Comparison of ENCODE assay signal across 9 cellular contexts in the genomic region with DNA sequence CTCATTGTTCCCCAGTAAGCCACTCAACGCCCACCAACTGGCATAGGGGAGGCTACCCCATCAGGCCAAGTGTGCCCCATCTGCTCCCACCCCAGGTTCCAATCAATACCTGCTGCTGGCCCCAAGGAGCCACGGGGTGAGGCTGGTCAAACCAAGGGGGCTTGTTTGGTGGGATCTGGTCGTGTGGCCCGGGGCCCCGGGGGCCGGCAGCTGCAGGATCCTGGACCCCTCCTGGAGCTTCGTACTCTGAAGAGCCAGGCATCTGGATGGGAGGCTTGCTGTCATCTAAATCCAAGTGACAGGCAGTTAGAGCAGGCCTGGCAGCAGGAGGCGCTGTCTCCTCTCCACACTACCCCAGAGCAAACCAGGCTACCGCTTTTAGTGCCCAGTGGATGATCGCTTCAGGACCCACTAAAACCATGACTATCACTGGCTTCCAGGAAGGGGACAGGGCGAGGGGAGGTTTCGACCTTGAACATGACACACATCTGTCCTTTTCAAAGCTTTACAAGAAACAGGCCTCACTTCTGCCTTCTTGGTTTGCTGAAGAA. TPM values are rescaled to one million over a fixed set of nuclear protein-coding genes. Genes with fewer than 3 reads are reported as not detected.
DNase-seq lines count a peak whose midpoint lies in the region; ATAC-seq and TF ChIP-seq lines count a peak whose summit lies in the region.
"Had no signal": no experiment of that assay in that cellular context is flagged by ENCODE, and none has a peak within 500 bp of the region (broad histone marks: within the 10 kb centered on the region; RNA-seq: fewer than 3 reads in every experiment).

No MANE protein-coding gene starts in this region.

- H3K4me3 ChIP-seq in mammary epithelial cell (replicated peaks in 1 of 3; ENCODE audit: insufficient read depth in 1 of 3, low read depth in 2 of 3, low read length in 3 of 3) (no peak overlapping the region), transverse colon (no peak overlapping the region)

- BruUV-seq in mammary epithelial cell (replicated peaks; lab: Mats Ljungman, UMichigan): no TSS peak

- H4K20me1 ChIP-seq in mammary epithelial cell (ENCODE audit: insufficient read depth, low read length): no peaks in the 10 kb centered on the region

- H3K27ac ChIP-seq in mammary epithelial cell (ENCODE audit: insufficient read depth, low read depth, low read length) (no peak overlapping the region), transverse colon (no peak overlapping the region)

- TF ChIP-seq EP300 in transverse colon (IDR thresholded peaks at IDR 0.05; ENCODE audit: low read depth): no peak

- TF ChIP-seq POLR2A in transverse colon (IDR thresholded peaks at IDR 0.05): no peak

- H3K79me2 ChIP-seq in mammary epithelial cell (ENCODE audit: insufficient read depth, low read length): peaks cover 35% of the 10 kb centered on the region

- no peaks in the 10 kb centered on the region for H3K27me3 Mint-ChIP-seq in osteocyte (ENCODE audit: unreplicated experiment)

- CTCF ChIA-PET in mammary epithelial cell (lab: Charles Lee; ENCODE audit: low non-redundant PET): no interaction called here

- no peak overlapping the region for H3K4me2 ChIP-seq in mammary epithelial cell (ENCODE audit: insufficient read depth, low read depth, low read length)

- H2AFZ ChIP-seq in mammary epithelial cell (ENCODE audit: low read depth, low read length): no peak overlapping the region

- 78% methylated on average over 9 of the region's 12 CpGs for WGBS in mammary epithelial cell (ENCODE audit: low coverage, missing lambda C conversion rate)
- WGBS in transverse colon (ENCODE audit: low coverage in 1 of 2), 2 donors: 83 to 100% methylated on average over 2 to 12 of the region's 12 CpGs

- TF ChIP-seq CTCF in GM12874 (IDR thresholded peaks at IDR 0.05; ENCODE audit: insufficient read depth, low read depth, low read length): peak; percentile 61
- TF ChIP-seq CTCF in mammary epithelial cell (conservative IDR thresholded peaks at IDR 0.05 in 1 of 2, IDR thresholded peaks at IDR 0.05 in 1 of 2; ENCODE audit: extremely low read depth in 1 of 2, insufficient read depth in 1 of 2, low read depth in 1 of 2, low read length in 2 of 2): peak; percentile 39 to 51
- TF ChIP-seq CTCF in osteocyte (IDR thresholded peaks at IDR 0.05): peak; percentile 40
- TF ChIP-seq CTCF in transverse colon (IDR thresholded peaks at IDR 0.05): peak in 1 of 5 experiments; percentile 15

- peaks cover 38% of the 10 kb centered on the region for H3K36me3 Mint-ChIP-seq in osteocyte (ENCODE audit: unreplicated experiment)

- ATAC-seq in HG03520 (IDR thresholded peaks at IDR 0.05; ENCODE audit: unreplicated experiment): no peak
- ATAC-seq in HG03432 (IDR thresholded peaks at IDR 0.05; ENCODE audit: unreplicated experiment): no peak

- H3K36me3 ChIP-seq in mammary epithelial cell (ENCODE audit: insufficient read depth, low read length): peaks cover 36% of the 10 kb centered on the region
- H3K36me3 ChIP-seq in transverse colon: peaks cover 0 to 94% (median 49%) of the 10 kb centered on the region in 4 donors

- DNase-seq in T follicular helper cell (ENCODE audit: low read depth): peak; percentile 28
- DNase-seq in mammary epithelial cell: no peak
- no peak for DNase-seq in osteocyte (ENCODE audit: extremely low spot score, unreplicated experiment)
- DNase-seq in transverse colon: no peak
- no peak for DNase-seq in cerebellum (ENCODE audit: low spot score)

- no peak overlapping the region for H3K9ac ChIP-seq in mammary epithelial cell (ENCODE audit: insufficient read depth, low read length)

- no peak overlapping the region for H3K27ac Mint-ChIP-seq in osteocyte (ENCODE audit: unreplicated experiment)

- H3K4me1 ChIP-seq in mammary epithelial cell (ENCODE audit: insufficient read depth, low read length): no peaks in the 10 kb centered on the region
- no peaks in the 10 kb centered on the region for H3K4me1 ChIP-seq in transverse colon

- intact Hi-C loops in mammary epithelial cell (cut with micrococcal nuclease): no loop called here
- intact Hi-C loops in transverse colon (cut with DNase I; ENCODE audit: low total_unique reads): no loop called here

- dilution Hi-C loops in mammary epithelial cell (cut with HindIII; ENCODE audit: low sequenced_read_pairs): no loop called here

- H3K9me3 ChIP-seq in mammary epithelial cell (replicated peaks; ENCODE audit: insufficient read depth, low read length) (no peaks in the 10 kb centered on the region), transverse colon (no peaks in the 10 kb centered on the region)

- no peaks in the 10 kb centered on the region for H3K4me1 Mint-ChIP-seq in osteocyte (ENCODE audit: unreplicated experiment)

- H3K4me3 Mint-ChIP-seq in osteocyte (ENCODE audit: unreplicated experiment): no peak overlapping the region

- in situ Hi-C loops in mammary epithelial cell (cut with MboI; ENCODE audit: low sequenced_read_pairs in 2 of 2): no loop called here
- in situ Hi-C loops in transverse colon (cut with MboI; ENCODE audit: low pct_ligation_motif_present in 1 of 4, low pct_unique_long_range_greater_than_20kb in 1 of 4, low sequenced_read_pairs in 3 of 4): no loop called here

- H3K27me3 ChIP-seq in mammary epithelial cell (ENCODE audit: insufficient read depth, low read length) (no peaks in the 10 kb centered on the region), transverse colon (no peaks in the 10 kb centered on the region)

- no peaks in the 10 kb centered on the region for H3K9me3 Mint-ChIP-seq in osteocyte (ENCODE audit: unreplicated experiment)

RNA-seq across cellular contexts. Expression of gene CHERP, which starts 14.2 kb away (rescaled TPM):
- 10 to 100 TPM in 1 of 2 donors, 1 to 10 TPM in 1; 5.7 to 49.6 TPM for total RNA-seq in mammary epithelial cell
- 9.3 TPM for polyA plus RNA-seq in mammary epithelial cell
- 15.5 TPM for polyA minus RNA-seq in mammary epithelial cell
- total RNA-seq in osteocyte: 45.1 and 50.1 TPM in 2 replicates
- total RNA-seq in transverse colon: 10 to 100 TPM; 14.4 to 54.7 (median 28.9) TPM
- 12.8 TPM for total RNA-seq in cerebellum

RNA-seq across cellular contexts. Expression of gene C19orf44, which starts 31.9 kb away (rescaled TPM):
- total RNA-seq in mammary epithelial cell: 1 to 10 TPM; 4.8 to 5.8 TPM
- 4.2 TPM for polyA plus RNA-seq in mammary epithelial cell
- polyA minus RNA-seq in mammary epithelial cell: 2.9 TPM
- 5.3 and 5.5 TPM in 2 replicates for total RNA-seq in osteocyte
- 1 to 10 TPM in 2 of 4 donors, under 1 TPM in 2; 0.20 to 6.7 (median 1.6) TPM for total RNA-seq in transverse colon
- 5.6 TPM for total RNA-seq in cerebellum

RNA-seq across cellular contexts. Expression of gene CALR3, which starts 32.1 kb away (rescaled TPM):
- total RNA-seq in mammary epithelial cell (not detected), osteocyte (not detected in 2 replicates), transverse colon (not detected), cerebellum (not detected)
- not detected for polyA plus RNA-seq in mammary epithelial cell
- polyA minus RNA-seq in mammary epithelial cell: not detected
- total RNA-seq: LHCN-M2 had no signal

RNA-seq across cellular contexts. Expression of gene SLC35E1, which starts 44.2 kb away (rescaled TPM):
- total RNA-seq in mammary epithelial cell (10 to 100 TPM; 50.8 to 67.2 TPM), osteocyte (49.8 and 55.5 TPM in 2 replicates), transverse colon (10 to 100 TPM; 31.0 to 56.1 (median 42.8) TPM), cerebellum (29.9 TPM)
- 48.6 TPM for polyA plus RNA-seq in mammary epithelial cell
- 87.8 TPM for polyA minus RNA-seq in mammary epithelial cell

RNA-seq across cellular contexts. Expression of gene EPS15L1, which starts 56.3 kb away (rescaled TPM):
- total RNA-seq in mammary epithelial cell: 10 to 100 TPM; 10.3 to 30.9 TPM
- polyA plus RNA-seq in mammary epithelial cell: 10.9 TPM
- polyA minus RNA-seq in mammary epithelial cell: 50.8 TPM
- total RNA-seq in osteocyte: 47.4 and 53.1 TPM in 2 replicates
- total RNA-seq in transverse colon: 10 to 100 TPM; 25.0 to 54.2 (median 38.0) TPM
- 30.4 TPM for total RNA-seq in cerebellum
